In genomic region chr16:85086347-85087291, GRCh38 we compare ENCODE assay signal across 8 cellular contexts. TPM values are rescaled to one million over a fixed set of nuclear protein-coding genes. Genes with fewer than 3 reads are reported as not detected.
DNase-seq lines count a peak whose midpoint lies in the region; ATAC-seq lines count a peak whose summit lies in the region.

No MANE protein-coding gene starts in this region.

- no peak overlapping the region for H3K4me3 ChIP-seq in NT2/D1 (ENCODE audit: insufficient read length, low read depth)

- no peak overlapping the region for H3K27ac Mint-ChIP-seq in natural killer cell treated with Interleukin-12 subunit alpha and Interleukin-12 subunit beta and Interleukin-15 and Interleukin-18, amount 100 ng/mL, for 72 hours

- peak overlapping the region; percentile 54 for H3K9ac ChIP-seq in NT2/D1 (ENCODE audit: insufficient read length, low read depth)

- no peaks in the 10 kb centered on the region for H3K36me3 Mint-ChIP-seq in natural killer cell treated with Interleukin-12 subunit alpha and Interleukin-12 subunit beta and Interleukin-15 and Interleukin-18, amount 100 ng/mL, for 72 hours

- H3K4me1 Mint-ChIP-seq in natural killer cell treated with Interleukin-12 subunit alpha and Interleukin-12 subunit beta and Interleukin-15 and Interleukin-18, amount 100 ng/mL, for 72 hours (ENCODE audit: low read depth in 2 of 2), result peaks cover 6% of the 10 kb centered on the region in 2 donors

- peak; percentile 44 for ATAC-seq in HG02623 (IDR thresholded peaks at IDR 0.05; ENCODE audit: unreplicated experiment)
- ATAC-seq in esophagus mucosa, result peak; percentile 81
- peak; percentile 69 to 84 for ATAC-seq in natural killer cell treated with Interleukin-12 subunit alpha and Interleukin-12 subunit beta and Interleukin-15 and Interleukin-18, amount 100 ng/mL, for 72 hours
- peak; percentile 92 for ATAC-seq in stimulated activated naive CD8-positive, alpha-beta T cell treated with anti-CD3 and anti-CD28 coated beads, Interleukin-15, Interleukin-2, amounts not matched to agents 100 U/mL and 50 U/mL, for 24 hours
- no peak for ATAC-seq in GM18870 (IDR thresholded peaks at IDR 0.05; ENCODE audit: unreplicated experiment)

- H3K36me3 ChIP-seq in NT2/D1 (ENCODE audit: insufficient read depth, insufficient read length, low read length), result peaks cover 5% of the 10 kb centered on the region

- H3K27me3 ChIP-seq in NT2/D1 (ENCODE audit: insufficient read depth, insufficient read length), result no peaks in the 10 kb centered on the region

- H3K4me1 ChIP-seq in NT2/D1 (ENCODE audit: insufficient read depth, insufficient read length), result peaks cover 38% of the 10 kb centered on the region

- no peaks in the 10 kb centered on the region for H3K9me3 Mint-ChIP-seq in natural killer cell treated with Interleukin-12 subunit alpha and Interleukin-12 subunit beta and Interleukin-15 and Interleukin-18, amount 100 ng/mL, for 72 hours

- H3K4me3 Mint-ChIP-seq in natural killer cell treated with Interleukin-12 subunit alpha and Interleukin-12 subunit beta and Interleukin-15 and Interleukin-18, amount 100 ng/mL, for 72 hours, result no peak overlapping the region

- H3K27me3 Mint-ChIP-seq in natural killer cell treated with Interleukin-12 subunit alpha and Interleukin-12 subunit beta and Interleukin-15 and Interleukin-18, amount 100 ng/mL, for 72 hours, result peaks cover 0 to 5% of the 10 kb centered on the region in 2 donors

- DNase-seq in DMS 273 treated with DMSO at 0.1 percent for 48 hours (lab: John Stamatoyannopoulos, UW) (peak; percentile 37), NT2/D1 (ENCODE audit: low read depth, low spot score) (peak; percentile 70)
- peak; percentile 58 for DNase-seq in activated CD8-positive, alpha-beta memory T cell treated with anti-CD3 and anti-CD28 coated beads, Interleukin-2, amount 50 U/mL, for 24 hours (ENCODE audit: extremely low read depth)
- DNase-seq in natural killer cell treated with Interleukin-12 subunit alpha and Interleukin-12 subunit beta and Interleukin-15 and Interleukin-18, amount 100 ng/mL, for 72 hours (ENCODE audit: low spot score), result peak; percentile 78
- DNase-seq in stimulated activated naive CD8-positive, alpha-beta T cell treated with anti-CD3 and anti-CD28 coated beads, Interleukin-15, Interleukin-2, amounts not matched to agents 100 U/mL and 50 U/mL, for 24 hours, result peak; percentile 83

- H3K9me3 ChIP-seq in NT2/D1 (ENCODE audit: insufficient read depth, low read length), result no peaks in the 10 kb centered on the region

RNA-seq across cellular contexts. Expression of gene CIBAR2, which starts 25.7 kb away (rescaled TPM):
- total RNA-seq in esophagus mucosa, result not detected
- not detected for total RNA-seq in natural killer cell treated with Interleukin-12 subunit alpha and Interleukin-12 subunit beta and Interleukin-15 and Interleukin-18, amount 100 ng/mL, for 72 hours

RNA-seq across cellular contexts. Expression of gene KIAA0513, which starts 59.0 kb away (rescaled TPM):
- 8.1 TPM for total RNA-seq in esophagus mucosa
- 1 to 10 TPM; 3.3 to 3.6 TPM for total RNA-seq in natural killer cell treated with Interleukin-12 subunit alpha and Interleukin-12 subunit beta and Interleukin-15 and Interleukin-18, amount 100 ng/mL, for 72 hours
